21 cellular contexts compared by ENCODE assay signal in genomic region chr14:100141133-100141497, GRCh38. TPM values are rescaled to one million over a fixed set of nuclear protein-coding genes. Genes with fewer than 3 reads are reported as not detected.
DNase-seq lines count a peak whose midpoint lies in the region; ATAC-seq and TF ChIP-seq lines count a peak whose summit lies in the region.
"Had no signal": no experiment of that assay in that cellular context is flagged by ENCODE, and none has a peak within 500 bp of the region (broad histone marks: within the 10 kb centered on the region; RNA-seq: fewer than 3 reads in every experiment).

No MANE protein-coding gene starts in this region.

- H3K4me1 Mint-ChIP-seq in endodermal cell (peaks cover 8% of the 10 kb centered on the region), nephron progenitor cell (peaks cover 18% of the 10 kb centered on the region)
- no peaks in the 10 kb centered on the region for H3K4me1 Mint-ChIP-seq in activated CD4-positive, alpha-beta T cell treated with anti-CD3 and anti-CD28 coated beads for 36 hours

- POLR2A ChIA-PET in activated CD4-positive, alpha-beta T cell treated with anti-CD3 and anti-CD28 coated beads for 36 hours (lab: Charles Lee), result no interaction called here

- H3K9me3 Mint-ChIP-seq in endodermal cell, result no peaks in the 10 kb centered on the region
- H3K9me3 Mint-ChIP-seq in nephron progenitor cell, result no peaks in the 10 kb centered on the region
- no peaks in the 10 kb centered on the region for H3K9me3 Mint-ChIP-seq in activated CD4-positive, alpha-beta T cell treated with anti-CD3 and anti-CD28 coated beads for 36 hours (ENCODE audit: low read depth)
- H3K9me3 Mint-ChIP-seq: activated T-helper 1 cell treated with anti-CD3 and anti-CD28 coated beads, Interleukin-12 subunit alpha, Interleukin-12 subunit beta, Interleukin-2, Interleukin-4 antibody, amounts not matched to agents 30 ng/mL and 10 ng/mL and 1 ng/mL, durations not matched to agents 14 hours and 24 hours and 36 hours; CD4-positive, CD25-positive, alpha-beta regulatory T cell; central memory CD8-positive, alpha-beta T cell; WTC11 had no signal

- H3K36me3 Mint-ChIP-seq in endodermal cell (ENCODE audit: low read depth) (no peaks in the 10 kb centered on the region), nephron progenitor cell (ENCODE audit: low read depth) (peaks cover 11% of the 10 kb centered on the region)
- H3K36me3 Mint-ChIP-seq in activated CD4-positive, alpha-beta T cell treated with anti-CD3 and anti-CD28 coated beads for 36 hours (ENCODE audit: low read depth), result peaks cover 29% of the 10 kb centered on the region
- H3K36me3 Mint-ChIP-seq: WTC11 had no signal

- no peaks in the 10 kb centered on the region for H3K27me3 ChIP-seq in heart right ventricle
- no peaks in the 10 kb centered on the region for H3K27me3 ChIP-seq in endodermal cell (ENCODE audit: control insufficient read depth, insufficient read depth, low read length, poor library complexity, severe bottlenecking)
- H3K27me3 ChIP-seq in vagina, result no peaks in the 10 kb centered on the region
- H3K27me3 ChIP-seq: adrenal gland, pancreas, SJSA1 had no signal

- DNase-seq in heart right ventricle (no peak), cardiac septum (ENCODE audit: low spot score) (no peak), endodermal cell (no peak), nephron progenitor cell (no peak), vagina (ENCODE audit: extremely low spot score in 2 of 2) (no peak), mesenteric fat pad (ENCODE audit: low spot score) (no peak)
- DNase-seq in activated CD4-positive, alpha-beta T cell treated with anti-CD3 and anti-CD28 coated beads for 36 hours, result no peak
- DNase-seq: activated CD8-positive, alpha-beta T cell treated with anti-CD3 and anti-CD28 coated beads, Interleukin-2, amount 10 ng/mL, durations not matched to agents 7 days and 5 days; adrenal gland; CD4-positive, CD25-positive, alpha-beta regulatory T cell; NCI-H1436 treated with DMSO at 0.1 percent for 48 hours; NCI-H2171 treated with DMSO at 0.1 percent for 48 hours; NCI-H82; stimulated activated CD4-positive, alpha-beta T cell treated with anti-CD3 and anti-CD28 coated beads, Interleukin-2, amount 100 ng/mL, for 48 hours had no signal

- H3K4me1 ChIP-seq in heart right ventricle (peaks cover 16 to 45% (median 33%) of the 10 kb centered on the region in 9 donors), endodermal cell (ENCODE audit: control insufficient read depth, insufficient read depth, low read length) (peaks cover 5% of the 10 kb centered on the region), vagina (peaks cover 13% of the 10 kb centered on the region)
- H3K4me1 ChIP-seq: adrenal gland, SJSA1 had no signal

- no peak overlapping the region for H3K4me3 ChIP-seq in heart right ventricle
- no peak overlapping the region for H3K4me3 ChIP-seq in endodermal cell (ENCODE audit: low read length)
- H3K4me3 ChIP-seq in vagina, result no peak overlapping the region
- H3K4me3 ChIP-seq: adrenal gland, pancreas, SJSA1 had no signal

- TF ChIP-seq CTCF in heart right ventricle (IDR thresholded peaks at IDR 0.05) (no peak), endodermal cell (conservative IDR thresholded peaks at IDR 0.05) (no peak), nephron progenitor cell (IDR thresholded peaks at IDR 0.05) (no peak), vagina (IDR thresholded peaks at IDR 0.05) (no peak)

- ATAC-seq in heart right ventricle (no peak), GM21576 (IDR thresholded peaks at IDR 0.05; ENCODE audit: unreplicated experiment) (no peak)
- ATAC-seq in activated CD4-positive, alpha-beta T cell treated with anti-CD3 and anti-CD28 coated beads for 36 hours, result no peak
- ATAC-seq: activated CD8-positive, alpha-beta T cell treated with anti-CD3 and anti-CD28 coated beads, Interleukin-2, amount 10 ng/mL, durations not matched to agents 7 days and 5 days had no signal

- TF ChIP-seq POLR2A in vagina (IDR thresholded peaks at IDR 0.05), result no peak

- CTCF ChIA-PET in activated CD4-positive, alpha-beta T cell treated with anti-CD3 and anti-CD28 coated beads for 36 hours (lab: Charles Lee), result interaction anchor here (0.5 to 1.8 kb wide), 3 partner anchors 9 to 233 kb away, joined by 3 to 10 read pairs (median 5); no protein-coding TSS in a partner anchor

- H3K36me3 ChIP-seq in heart right ventricle (peaks cover 0 to 66% (median 0%) of the 10 kb centered on the region in 9 donors), endodermal cell (ENCODE audit: control insufficient read depth, insufficient read depth, low read length) (peaks cover 3% of the 10 kb centered on the region), vagina (peaks cover 0 to 7% of the 10 kb centered on the region in 2 donors)
- H3K36me3 ChIP-seq: pancreas, SJSA1 had no signal

- H3K4me3 Mint-ChIP-seq in endodermal cell, result no peak overlapping the region
- no peak overlapping the region for H3K4me3 Mint-ChIP-seq in nephron progenitor cell
- no peak overlapping the region for H3K4me3 Mint-ChIP-seq in activated CD4-positive, alpha-beta T cell treated with anti-CD3 and anti-CD28 coated beads for 36 hours
- H3K4me3 Mint-ChIP-seq: activated CD8-positive, alpha-beta T cell treated with anti-CD3 and anti-CD28 coated beads, Interleukin-2, amount 10 ng/mL, durations not matched to agents 7 days and 5 days; activated T-helper 1 cell treated with anti-CD3 and anti-CD28 coated beads, Interleukin-12 subunit alpha, Interleukin-12 subunit beta, Interleukin-2, Interleukin-4 antibody, amounts not matched to agents 30 ng/mL and 10 ng/mL and 1 ng/mL, durations not matched to agents 14 hours and 24 hours and 36 hours; CD4-positive, CD25-positive, alpha-beta regulatory T cell; central memory CD8-positive, alpha-beta T cell; WTC11 had no signal

- H3K27me3 Mint-ChIP-seq in endodermal cell (ENCODE audit: insufficient read depth), result no peaks in the 10 kb centered on the region
- no peaks in the 10 kb centered on the region for H3K27me3 Mint-ChIP-seq in nephron progenitor cell (ENCODE audit: low read depth, poor library complexity)
- H3K27me3 Mint-ChIP-seq in activated CD4-positive, alpha-beta T cell treated with anti-CD3 and anti-CD28 coated beads for 36 hours, result no peaks in the 10 kb centered on the region
- H3K27me3 Mint-ChIP-seq: CD4-positive, CD25-positive, alpha-beta regulatory T cell; central memory CD8-positive, alpha-beta T cell had no signal

- H3K9me3 ChIP-seq in heart right ventricle (no peaks in the 10 kb centered on the region), endodermal cell (ENCODE audit: control insufficient read depth, low read length) (no peaks in the 10 kb centered on the region), vagina (no peaks in the 10 kb centered on the region)
- H3K9me3 ChIP-seq: adrenal gland, pancreas, SJSA1 had no signal

- intact Hi-C loops in heart right ventricle (cut with DNase I), result no loop called here
- intact Hi-C loops in cardiac septum (cut with DNase I), result loop anchor here (5.0 kb wide), 1 partner anchor 51 kb away; no protein-coding TSS in a partner anchor
- intact Hi-C loops in vagina (cut with DNase I), result no loop called here
- intact Hi-C loops in activated CD4-positive, alpha-beta T cell treated with anti-CD3 and anti-CD28 coated beads for 36 hours (cut with DNase I, micrococcal nuclease), result no loop called here

- WGBS in heart right ventricle, 2 donors, result 91 to 97% methylated on average over 6 of the region's 6 CpGs
- 89 to 93% methylated on average over 3 to 6 of the region's 6 CpGs for WGBS in endodermal cell (ENCODE audit: insufficient coverage in 1 of 2, insufficient read length in 1 of 2), 2 experiments

- H3K27ac ChIP-seq in heart right ventricle, result peak overlapping the region in 8 of 10 donors; percentile 53 to 86 (median 69)
- peak overlapping the region; percentile 63 for H3K27ac ChIP-seq in endodermal cell (ENCODE audit: low read depth, low read length)
- peak overlapping the region; percentile 38 for H3K27ac ChIP-seq in vagina
- H3K27ac ChIP-seq: SJSA1 had no signal

- peak overlapping the region; percentile 84 for H3K27ac Mint-ChIP-seq in endodermal cell
- peak overlapping the region; percentile 32 for H3K27ac Mint-ChIP-seq in nephron progenitor cell
- no peak overlapping the region for H3K27ac Mint-ChIP-seq in activated CD4-positive, alpha-beta T cell treated with anti-CD3 and anti-CD28 coated beads for 36 hours

- H3K9ac ChIP-seq in endodermal cell (ENCODE audit: extremely low read depth, low read length, poor library complexity, severe bottlenecking), result peak overlapping the region; percentile 13

RNA-seq across cellular contexts. Expression of gene DEGS2, which starts 18.3 kb away (rescaled TPM):
- total RNA-seq in heart right ventricle, result under 1 TPM in 4 of 10 donors, not detected in 6; 0.04 to 0.20 (median 0.10) TPM
- under 1 TPM in 1 of 2 donors, not detected in 1; 0.10 TPM for polyA plus RNA-seq in heart right ventricle
- total RNA-seq in cardiac septum, result not detected
- total RNA-seq in endodermal cell, result under 1 TPM; 0.18 to 0.24 TPM
- 0.28 TPM for polyA plus RNA-seq in endodermal cell (2013, experiment 1 of 2)
- polyA plus RNA-seq in endodermal cell (2013, experiment 2 of 2), result 0.21 TPM
- 19.9 TPM for total RNA-seq in vagina
- total RNA-seq in mesenteric fat pad, result 0.45 TPM
- 1 to 10 TPM; 2.6 to 2.8 TPM for total RNA-seq in activated CD4-positive, alpha-beta T cell treated with anti-CD3 and anti-CD28 coated beads for 36 hours
- total RNA-seq: A673; CD4-positive, CD25-positive, alpha-beta regulatory T cell; SJSA1 had no signal
